Comparison of ENCODE assay signal across 1 cellular context in genomic region chr3:149368201-149368849, GRCh38.
TF ChIP-seq lines count a peak whose summit lies in the region.

No MANE protein-coding gene starts in this region.

TF ChIP-seq in GM23338, 12 proteins besides CTCF, POLR2A, EP300 and RAD21 (continued from another document):
- TF ChIP-seq ZNF462 (CRISPR knock-in tag; IDR thresholded peaks at IDR 0.05), result no peak
- TF ChIP-seq CREB1 (CRISPR knock-in tag; IDR thresholded peaks at IDR 0.05; ENCODE audit: low read depth), result no peak
- no peak for TF ChIP-seq EZH2phosphoT487 (IDR thresholded peaks at IDR 0.05; ENCODE audit: unreplicated experiment)
- no peak for TF ChIP-seq POLR2AphosphoS5 (IDR thresholded peaks at IDR 0.05; ENCODE audit: low read depth)
- no peak for TF ChIP-seq JUNB (IDR thresholded peaks at IDR 0.05; ENCODE audit: unreplicated experiment)
